25 cellular contexts compared by ENCODE assay signal in genomic region chr10:19316204-19316870, GRCh38.
"Had no signal": no experiment of that assay in that cellular context is flagged by ENCODE, and none has a peak within 500 bp of the region (broad histone marks: within the 10 kb centered on the region; RNA-seq: fewer than 3 reads in every experiment).

No MANE protein-coding gene starts in this region.

- DNase-seq: colonic mucosa; effector CD8-positive, alpha-beta T cell; endodermal cell; foreskin keratinocyte; glutamatergic neuron; heart right ventricle; hippocampal formation; islet precursor cell; kidney glomerular epithelial cell; left colon; left ventricle myocardium superior; lower lobe of right lung; natural killer cell; occipital lobe; ovary; sigmoid colon; stimulated activated CD4-positive, alpha-beta T cell treated with anti-CD3 and anti-CD28 coated beads, Interleukin-2, amount 100 ng/mL, for 24 hours; stimulated activated CD4-positive, alpha-beta T cell treated with anti-CD3 and anti-CD28 coated beads, Interleukin-4, amount 100 ng/mL, for 24 hours; stimulated activated naive CD8-positive, alpha-beta T cell treated with anti-CD3 and anti-CD28 coated beads, Interleukin-15, Interleukin-2, amounts not matched to agents 100 U/mL and 50 U/mL, for 24 hours; substantia nigra; testis; tibial artery had no signal

- H3K36me3 ChIP-seq: colonic mucosa, heart right ventricle, lower lobe of right lung, ovary, sigmoid colon, tibial artery had no signal

- H3K4me1 ChIP-seq: colonic mucosa, foreskin keratinocyte, heart right ventricle, lower lobe of right lung, sigmoid colon, testis, tibial artery had no signal

- H3K27me3 ChIP-seq: colonic mucosa, foreskin keratinocyte, heart right ventricle, ovary, sigmoid colon, testis, tibial artery had no signal

- H3K27ac ChIP-seq: colonic mucosa, epithelial cell of prostate, foreskin keratinocyte, heart right ventricle, lower lobe of right lung, ovary, sigmoid colon, testis, tibial artery had no signal

- H3K9me3 ChIP-seq: colonic mucosa, heart right ventricle, lower lobe of right lung, ovary, sigmoid colon, testis, tibial artery had no signal

- H3K4me3 ChIP-seq: colonic mucosa, heart right ventricle, lower lobe of right lung, ovary, sigmoid colon, testis, tibial artery had no signal

- ATAC-seq: esophagus mucosa; foreskin keratinocyte; heart right ventricle; left colon; left ventricle myocardium superior; lower lobe of right lung; natural killer cell; stimulated activated memory B cell treated with anti-CD40 and anti-IgM and Interleukin-4, amounts not matched to agents 10 μg/mL and 1 μg/mL and 100 μg/mL, for 72 hours; stimulated activated naive CD8-positive, alpha-beta T cell treated with anti-CD3 and anti-CD28 coated beads, Interleukin-15, Interleukin-2, amounts not matched to agents 100 U/mL and 50 U/mL, for 24 hours had no signal
